Comparison of ENCODE assay signal across 8 cellular contexts in genomic region chr22:31160328-31160978, GRCh38. TPM values are rescaled to one million over a fixed set of nuclear protein-coding genes. Genes with fewer than 3 reads are reported as not detected.
A peak's percentile ranks its signal among the peaks of the same experiment; 100 is the strongest.
DNase-seq lines count a peak whose midpoint lies in the region; ATAC-seq and TF ChIP-seq lines count a peak whose summit lies in the region.

No MANE protein-coding gene starts in this region.

- H3K9me3 Mint-ChIP-seq in T-cell (no peaks in the 10 kb centered on the region), endothelial cell (ENCODE audit: unreplicated experiment) (no peaks in the 10 kb centered on the region), natural killer cell (no peaks in the 10 kb centered on the region)

- peaks cover 4% of the 10 kb centered on the region for H3K36me3 Mint-ChIP-seq in T-cell
- H3K36me3 Mint-ChIP-seq in endothelial cell (ENCODE audit: low read depth, unreplicated experiment), result peaks cover 6% of the 10 kb centered on the region
- no peaks in the 10 kb centered on the region for H3K36me3 Mint-ChIP-seq in natural killer cell

- intact Hi-C loops in natural killer cell (cut with micrococcal nuclease) (loop anchor here (2.0 kb wide), 1 partner anchor 70 kb away; no protein-coding TSS in a partner anchor), posterior vena cava (cut with DNase I) (no loop called here)

- TF ChIP-seq CTCF in endothelial cell (IDR thresholded peaks at IDR 0.05; ENCODE audit: unreplicated experiment), result no peak
- no peak for TF ChIP-seq CTCF in natural killer cell (IDR thresholded peaks at IDR 0.05)

- POLR2A ChIA-PET in T-cell (lab: Charles Lee), result interaction anchor here in 1 of 2 donors (0.5 to 0.6 kb wide), 2 partner anchors 58 to 185 kb away, joined by 3 to 4 read pairs; no protein-coding TSS in a partner anchor

- H3K4me1 Mint-ChIP-seq in T-cell, result peaks cover 32 to 45% (median 40%) of the 10 kb centered on the region in 3 donors
- H3K4me1 Mint-ChIP-seq in endothelial cell (ENCODE audit: unreplicated experiment), result peaks cover 17% of the 10 kb centered on the region
- peaks cover 25 to 36% of the 10 kb centered on the region in 2 donors for H3K4me1 Mint-ChIP-seq in natural killer cell

- H3K4me3 Mint-ChIP-seq in T-cell, result peak overlapping the region; percentile 96 to 100 (median 100)
- H3K4me3 Mint-ChIP-seq in endothelial cell (ENCODE audit: unreplicated experiment), result peak overlapping the region; percentile 97
- H3K4me3 Mint-ChIP-seq in natural killer cell, result peak overlapping the region; percentile 97

- ATAC-seq in HG02759 (IDR thresholded peaks at IDR 0.05; ENCODE audit: unreplicated experiment) (peak; percentile 45), T-cell (replicated peaks in 1 of 4) (peak; percentile 23 to 49 (median 34)), natural killer cell (peak; percentile 43 to 47 (median 45)), GM19324 (IDR thresholded peaks at IDR 0.05; ENCODE audit: low FRiP score, unreplicated experiment) (no peak)

- DNase-seq in EH (ENCODE audit: low read depth), result peak; percentile 46
- DNase-seq in T-cell, result peak in 10 of 34 experiments; percentile 1 to 15 (median 10)
- peak; percentile 25 for DNase-seq in endothelial cell (ENCODE audit: low spot score)
- DNase-seq in natural killer cell, result no peak
- DNase-seq in NCI-H1105 (lab: John Stamatoyannopoulos, UW), result no peak
- DNase-seq in posterior vena cava (ENCODE audit: low spot score), result no peak

- peak overlapping the region; percentile 99 to 100 for H3K27ac Mint-ChIP-seq in T-cell
- H3K27ac Mint-ChIP-seq in endothelial cell (ENCODE audit: unreplicated experiment), result peak overlapping the region; percentile 82
- H3K27ac Mint-ChIP-seq in natural killer cell, result peak overlapping the region; percentile 91 to 93

- H3K27me3 Mint-ChIP-seq in T-cell (no peaks in the 10 kb centered on the region), endothelial cell (ENCODE audit: unreplicated experiment) (peaks cover 8% of the 10 kb centered on the region), natural killer cell (ENCODE audit: low read depth in 2 of 2) (no peaks in the 10 kb centered on the region)

- CTCF ChIA-PET in T-cell (lab: Charles Lee), result interaction anchor here (0.6 to 1.7 kb wide), 5 partner anchors 20 to 240 kb away, joined by 3 to 7 read pairs (median 4); partner anchors contain the start of gene SELENOM (in 1 of the 2)

RNA-seq across cellular contexts. Expression of gene RNF185, which starts 0.5 kb away (rescaled TPM):
- total RNA-seq in T-cell (10 to 100 TPM; 12.2 to 29.8 (median 25.9) TPM), endothelial cell (ENCODE audit: unreplicated experiment) (30.9 TPM), natural killer cell (10 to 100 TPM; 12.4 to 15.0 (median 13.2) TPM), posterior vena cava (10 to 100 TPM; 31.7 to 33.7 TPM)

RNA-seq across cellular contexts. Expression of gene PLA2G3, which starts 20.1 kb away (rescaled TPM):
- total RNA-seq in T-cell (not detected), endothelial cell (ENCODE audit: unreplicated experiment) (2.8 TPM), natural killer cell (not detected), posterior vena cava (not detected)

RNA-seq across cellular contexts. Expression of gene INPP5J, which starts 37.7 kb away (rescaled TPM):
- total RNA-seq in T-cell, result 1 to 10 TPM in 1 of 5 donors, under 1 TPM in 4; 0.23 to 1.1 (median 0.35) TPM
- total RNA-seq in endothelial cell (ENCODE audit: unreplicated experiment), result 2.8 TPM
- not detected for total RNA-seq in natural killer cell
- total RNA-seq in posterior vena cava, result under 1 TPM; 0.52 to 0.74 TPM

RNA-seq across cellular contexts. Expression of gene LIMK2, which starts 51.6 kb away (rescaled TPM):
- 10 to 100 TPM; 21.5 to 31.5 (median 29.7) TPM for total RNA-seq in T-cell
- 248 TPM for total RNA-seq in endothelial cell (ENCODE audit: unreplicated experiment)
- 10 to 100 TPM; 17.2 to 28.6 (median 19.1) TPM for total RNA-seq in natural killer cell
- 10 to 100 TPM; 24.6 to 26.8 TPM for total RNA-seq in posterior vena cava

RNA-seq across cellular contexts. Expression of gene SELENOM, which starts 53.1 kb away (rescaled TPM):
- total RNA-seq in T-cell, result 10 to 100 TPM; 46.4 to 67.8 (median 53.7) TPM
- total RNA-seq in endothelial cell (ENCODE audit: unreplicated experiment), result 35.4 TPM
- total RNA-seq in natural killer cell, result 10 to 100 TPM in 2 of 3 donors, 1 to 10 TPM in 1; 8.1 to 14.0 (median 10.6) TPM
- 100 to 1,000 TPM; 535 to 575 TPM for total RNA-seq in posterior vena cava

Comparison
In these comparisons a context has a peak if more than half of its experiments do, and no peak if none do; other contexts are left out.
1. DNase-seq: peak in EH (single experiment) and endothelial cell (single experiment); none in natural killer cell (single experiment), NCI-H1105 (single experiment) and posterior vena cava (single experiment).
2. Peak in every context shown above with its lines, with median percentiles within 50 percentile points of each other: H3K27ac Mint-ChIP-seq and H3K4me3 Mint-ChIP-seq.